Comparison of ENCODE assay signal across 8 cellular contexts in genomic region chr16:30997000-30997886, GRCh38. TPM values are rescaled to one million over a fixed set of nuclear protein-coding genes. Genes with fewer than 3 reads are reported as not detected.
DNase-seq lines count a peak whose midpoint lies in the region; ATAC-seq and TF ChIP-seq lines count a peak whose summit lies in the region.

No MANE protein-coding gene starts in this region.

- peak overlapping the region; percentile 83 for H3K4me3 ChIP-seq in PC-3 (ENCODE audit: low read length)
- peak overlapping the region; percentile 71 for H3K4me3 ChIP-seq in fibroblast of the aortic adventitia (ENCODE audit: low read depth, low read length)
- peak overlapping the region; percentile 68 to 96 (median 83) for H3K4me3 ChIP-seq in subcutaneous abdominal adipose tissue (ENCODE audit: low read depth in 1 of 5, low read length in 5 of 5)

- peaks cover 3% of the 10 kb centered on the region for H3K36me3 Mint-ChIP-seq in neural crest cell (ENCODE audit: low read depth)

- H4K20me1 ChIP-seq in PC-3 (ENCODE audit: low read length), result no peaks in the 10 kb centered on the region

- BruUV-seq in PC-3 (replicated peaks; lab: Mats Ljungman, UMichigan), result TSS peak; percentile 88

- CTCF ChIA-PET in PC-3 (lab: Charles Lee), result no interaction called here

- peak overlapping the region; percentile 80 for H2AFZ ChIP-seq in PC-3 (ENCODE audit: low read length)

- H3K9ac ChIP-seq in PC-3 (ENCODE audit: low read length), result peak overlapping the region; percentile 85
- H3K9ac ChIP-seq in subcutaneous abdominal adipose tissue (ENCODE audit: low read length in 5 of 5), result peak overlapping the region in 4 of 5 donors; percentile 41 to 80 (median 69)

- ATAC-seq in HG03139 (IDR thresholded peaks at IDR 0.05; ENCODE audit: unreplicated experiment), result peak; percentile 79
- ATAC-seq in PC-3, result peak; percentile 80

- no peaks in the 10 kb centered on the region for H3K27me3 ChIP-seq in PC-3 (ENCODE audit: low read length)
- H3K27me3 ChIP-seq in subcutaneous abdominal adipose tissue (ENCODE audit: control insufficient read depth in 5 of 5, insufficient read depth in 4 of 5, low read length in 5 of 5), result no peaks in the 10 kb centered on the region

- H3K9me3 ChIP-seq in PC-3 (ENCODE audit: low read length), result no peaks in the 10 kb centered on the region
- H3K9me3 ChIP-seq in subcutaneous abdominal adipose tissue (ENCODE audit: control insufficient read depth in 5 of 5, low read length in 5 of 5), result no peaks in the 10 kb centered on the region

- no peaks in the 10 kb centered on the region for H3F3A ChIP-seq in PC-3 (ENCODE audit: low read length, unreplicated experiment)

- H3K27me3 Mint-ChIP-seq in neural crest cell (ENCODE audit: low read depth), result peaks cover 24% of the 10 kb centered on the region

- H3K27ac Mint-ChIP-seq in neural crest cell (ENCODE audit: unreplicated experiment), result no peak overlapping the region

- peaks cover 5% of the 10 kb centered on the region for H3K4me1 Mint-ChIP-seq in neural crest cell

- DNase-seq in SIG-M5 treated with dmso at 0.1 percent for 504 hours (lab: John Stamatoyannopoulos, UW; ENCODE audit: unreplicated experiment) (peak; percentile 55), SIG-M5 (lab: John Stamatoyannopoulos, UW) (no peak), PC-3 (peak; percentile 68), activated T-helper 1 cell treated with Interleukin-2 at 50 U/mL for 16 hours (ENCODE audit: low read depth) (peak; percentile 71), fibroblast of the aortic adventitia (ENCODE audit: low read depth) (peak; percentile 55), neural crest cell (ENCODE audit: low read depth, low spot score) (peak; percentile 46)

- H3K27ac ChIP-seq in PC-3 (ENCODE audit: low read length), result peak overlapping the region; percentile 86
- peak overlapping the region; percentile 88 for H3K27ac ChIP-seq in subcutaneous abdominal adipose tissue (ENCODE audit: low read depth, low read length)

- H3K9me2 ChIP-seq in PC-3 (replicated peaks; ENCODE audit: low read length), result no peaks in the 10 kb centered on the region

- intact Hi-C loops in PC-3 (cut with micrococcal nuclease), result loop anchor here (5.0 kb wide), 2 partner anchors 35 to 75 kb away; partner anchors contain the start of genes STX4, ZNF646 and ZNF668

- H3K9me3 Mint-ChIP-seq in neural crest cell, result no peaks in the 10 kb centered on the region

- TF ChIP-seq CTCF in PC-3 (conservative IDR thresholded peaks at IDR 0.05; ENCODE audit: low read depth, low read length) (no peak), fibroblast of the aortic adventitia (IDR thresholded peaks at IDR 0.05; ENCODE audit: insufficient read depth, low read length) (no peak), neural crest cell (conservative IDR thresholded peaks at IDR 0.05) (no peak)

- H3K79me2 ChIP-seq in PC-3 (ENCODE audit: low read length), result no peaks in the 10 kb centered on the region

- no peaks in the 10 kb centered on the region for H3K36me3 ChIP-seq in PC-3 (ENCODE audit: low read depth, low read length)
- H3K36me3 ChIP-seq in subcutaneous abdominal adipose tissue (ENCODE audit: control insufficient read depth in 5 of 5, insufficient read depth in 5 of 5, low read length in 5 of 5), result no peaks in the 10 kb centered on the region

- H3K4me3 Mint-ChIP-seq in neural crest cell, result peak overlapping the region; percentile 73

- POLR2A ChIA-PET in PC-3 (lab: Charles Lee; ENCODE audit: unreplicated experiment), result no interaction called here

- H3K4me1 ChIP-seq in PC-3 (ENCODE audit: insufficient read depth, low read length) (peaks cover 31% of the 10 kb centered on the region), subcutaneous abdominal adipose tissue (ENCODE audit: control insufficient read depth in 5 of 5, insufficient read depth in 5 of 5, low read length in 5 of 5) (peaks cover 8 to 49% (median 35%) of the 10 kb centered on the region in 5 donors)

- H3K4me2 ChIP-seq in PC-3 (ENCODE audit: low read length), result peak overlapping the region; percentile 100

RNA-seq across cellular contexts. Expression of gene HSD3B7, which starts 12.2 kb away (rescaled TPM):
- 12.0 and 16.3 TPM in 2 replicates for total RNA-seq in PC-3 (2014; rRNA removed)
- 15.5 and 60.9 TPM in 2 replicates for total RNA-seq in fibroblast of the aortic adventitia (ENCODE audit: low replicate concordance)
- total RNA-seq in neural crest cell, result 1.9 and 2.3 TPM in 2 replicates

RNA-seq across cellular contexts. Expression of gene STX1B, which starts 13.2 kb away (rescaled TPM):
- 1.5 and 2.4 TPM in 2 replicates for total RNA-seq in PC-3 (2014; rRNA removed)
- 2.1 and 2.3 TPM in 2 replicates for total RNA-seq in fibroblast of the aortic adventitia (ENCODE audit: low replicate concordance)
- 12.1 and 14.1 TPM in 2 replicates for total RNA-seq in neural crest cell

RNA-seq across cellular contexts. Expression of gene STX4, which starts 36.1 kb away (rescaled TPM):
- total RNA-seq in PC-3 (2014; rRNA removed) (27.4 and 36.1 TPM in 2 replicates), fibroblast of the aortic adventitia (ENCODE audit: low replicate concordance) (24.2 and 29.7 TPM in 2 replicates), neural crest cell (21.9 and 26.0 TPM in 2 replicates)

RNA-seq across cellular contexts. Expression of gene SETD1A, which starts 39.7 kb away (rescaled TPM):
- total RNA-seq in PC-3 (2014; rRNA removed), result 7.9 and 8.6 TPM in 2 replicates
- total RNA-seq in fibroblast of the aortic adventitia (ENCODE audit: low replicate concordance), result 1.6 and 5.3 TPM in 2 replicates
- total RNA-seq in neural crest cell, result 33.4 and 35.2 TPM in 2 replicates

RNA-seq across cellular contexts. Expression of gene ORAI3, which starts 48.4 kb away (rescaled TPM):
- total RNA-seq in PC-3 (2014; rRNA removed) (3.6 and 5.7 TPM in 2 replicates), fibroblast of the aortic adventitia (ENCODE audit: low replicate concordance) (33.0 and 35.6 TPM in 2 replicates), neural crest cell (7.7 and 8.0 TPM in 2 replicates)
